Comparison of ENCODE assay signal across 1 cellular context in genomic region chrX:11760958-11761357, GRCh38.
TF ChIP-seq lines count a peak whose summit lies in the region.

No MANE protein-coding gene starts in this region.

TF ChIP-seq in endothelial cell of umbilical vein, 7 proteins besides CTCF, POLR2A, EP300 and RAD21 (continued from another document):
- TF ChIP-seq JUN (IDR thresholded peaks at IDR 0.05; ENCODE audit: borderline replicate concordance, insufficient read depth, insufficient read length, low read depth) (no peak), MYC (IDR thresholded peaks at IDR 0.05; ENCODE audit: low read depth, low read length) (no peak), MAX (IDR thresholded peaks at IDR 0.05; ENCODE audit: insufficient read depth, insufficient read length) (no peak)
